Comparison of ENCODE assay signal across 1 cellular context in the genomic region with DNA sequence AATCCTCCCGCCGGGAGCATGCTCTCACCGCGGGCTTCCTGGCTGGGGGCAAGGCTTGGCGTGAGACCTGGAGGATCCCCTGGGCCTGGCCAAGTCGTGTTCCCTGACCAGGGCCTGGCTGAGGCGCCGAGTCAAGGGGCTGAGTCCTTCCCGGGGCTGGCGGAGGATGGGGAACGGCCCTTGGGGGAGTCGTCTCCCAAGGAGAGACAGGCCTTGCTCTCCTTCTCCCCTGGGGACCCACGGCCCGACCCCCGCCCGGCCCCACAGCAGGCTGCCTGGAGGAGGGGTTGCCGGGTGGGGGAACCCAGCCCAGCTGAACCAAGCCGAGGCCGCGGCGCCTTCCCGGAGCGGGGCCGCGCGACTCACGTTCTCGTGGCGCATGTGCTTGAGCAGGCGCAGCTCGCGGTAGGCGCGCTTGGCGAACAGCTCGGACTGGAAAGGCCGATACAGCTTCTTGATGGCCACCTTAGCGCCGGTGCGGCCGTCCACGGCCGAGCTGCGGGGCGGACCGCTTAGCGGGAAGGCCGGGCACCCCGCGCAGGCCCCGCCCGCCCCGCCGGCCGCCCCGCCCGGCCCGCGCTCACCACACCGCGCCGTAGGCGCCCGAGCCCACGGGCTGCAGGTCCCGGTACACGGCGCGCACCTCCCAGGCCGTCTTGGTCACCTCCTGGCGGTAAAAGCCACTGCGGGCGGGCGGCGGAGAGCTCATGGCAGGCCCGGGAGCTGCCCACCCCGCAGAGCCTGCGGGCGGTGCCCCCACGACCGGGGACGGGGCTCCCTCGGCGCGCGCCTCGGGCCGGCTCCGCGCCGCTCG.
TF ChIP-seq lines count a peak whose summit lies in the region.

No MANE protein-coding gene starts in this region.

TF ChIP-seq in SK-N-SH, 30 proteins besides CTCF, POLR2A, EP300 and RAD21 (continued from another document):
- TF ChIP-seq SIN3A (IDR thresholded peaks at IDR 0.05; ENCODE audit: borderline replicate concordance, low read depth, low read length) (peak; percentile 44; the same call in 1 of the 2 replicates), NRF1 (IDR thresholded peaks at IDR 0.05; ENCODE audit: low read depth, low read length) (peak; percentile 69), MXI1 (IDR thresholded peaks at IDR 0.05; ENCODE audit: low read depth, low read length) (peak; percentile 50; the same call in 1 of the 2 replicates)
- TF ChIP-seq, protein P1, sequence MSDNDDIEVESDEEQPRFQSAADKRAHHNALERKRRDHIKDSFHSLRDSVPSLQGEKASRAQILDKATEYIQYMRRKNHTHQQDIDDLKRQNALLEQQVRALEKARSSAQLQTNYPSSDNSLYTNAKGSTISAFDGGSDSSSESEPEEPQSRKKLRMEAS (IDR thresholded peaks at IDR 0.05; ENCODE audit: low read depth): peak; percentile 79
TF ChIP-seq in SK-N-SH: peak in this region for 4.
